18 cellular contexts compared by ENCODE assay signal in the genomic region with DNA sequence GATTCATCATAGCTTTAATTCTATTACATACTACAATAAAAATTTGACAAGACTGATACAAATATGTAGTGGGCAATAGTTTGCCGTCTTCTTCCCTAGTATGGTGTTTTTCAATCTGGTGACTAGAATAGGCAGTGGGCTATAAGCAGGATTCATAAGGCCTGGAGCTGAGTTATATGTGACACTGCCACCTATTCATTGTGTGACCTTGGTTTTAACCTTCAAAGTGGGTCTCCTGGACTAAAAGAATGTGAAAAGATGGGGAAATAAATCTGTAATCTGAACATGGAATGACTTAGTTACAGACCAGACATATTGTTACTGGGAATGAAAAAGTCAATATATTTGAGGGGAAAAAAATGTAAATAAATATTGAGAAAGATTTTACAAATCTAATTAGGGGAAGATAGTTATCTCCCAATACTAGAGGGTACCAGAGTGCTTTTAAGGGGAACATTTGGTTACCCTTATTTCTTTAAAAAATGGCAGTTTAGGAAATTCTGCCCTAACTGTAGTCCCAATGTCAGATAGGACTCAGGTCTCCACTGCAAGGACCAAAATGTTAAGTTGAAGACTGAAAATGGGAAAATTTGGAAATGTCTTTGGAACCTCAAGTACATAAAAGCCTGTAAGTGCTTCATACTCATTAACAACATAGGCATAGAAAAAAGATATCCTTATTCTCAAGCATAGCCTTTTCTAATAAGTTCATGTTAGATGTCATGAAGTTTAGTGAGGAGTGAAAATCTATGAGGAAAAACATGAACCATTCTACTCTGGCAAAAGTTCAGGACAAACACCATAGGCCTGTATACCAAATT. TPM values are rescaled to one million over a fixed set of nuclear protein-coding genes. Genes with fewer than 3 reads are reported as not detected.
DNase-seq lines count a peak whose midpoint lies in the region; ATAC-seq, FAIRE-seq and TF ChIP-seq lines count a peak whose summit lies in the region.
"Had no signal": no experiment of that assay in that cellular context is flagged by ENCODE, and none has a peak within 500 bp of the region (broad histone marks: within the 10 kb centered on the region; RNA-seq: fewer than 3 reads in every experiment).

No MANE protein-coding gene starts in this region.

- intact Hi-C loops in activated CD4-positive, alpha-beta T cell treated with anti-CD3 and anti-CD28 coated beads, Interleukin-2, amount 10 ng/mL, durations not matched to agents 24 days and 14 days (cut with micrococcal nuclease), result no loop called here

- H2AFZ ChIP-seq in astrocyte (ENCODE audit: low read depth, low read length), result no peak overlapping the region

- no peak overlapping the region for H3K4me2 ChIP-seq in astrocyte (ENCODE audit: low read length)

- TF ChIP-seq CTCF in astrocyte (IDR thresholded peaks at IDR 0.05; ENCODE audit: insufficient read depth, low read depth, low read length) (no peak), neutrophil (IDR thresholded peaks at IDR 0.05) (no peak)

- peaks cover 18% of the 10 kb centered on the region for H3K4me1 Mint-ChIP-seq in activated CD4-positive, alpha-beta T cell treated with anti-CD3 and anti-CD28 coated beads, Interleukin-2, amount 10 ng/mL, durations not matched to agents 24 days and 14 days
- peaks cover 7 to 16% (median 11%) of the 10 kb centered on the region in 3 donors for H3K4me1 Mint-ChIP-seq in IgD-negative memory B cell
- H3K4me1 Mint-ChIP-seq in astrocyte (ENCODE audit: low read depth, unreplicated experiment), result peaks cover 50% of the 10 kb centered on the region

- no peak overlapping the region for H3K4me3 ChIP-seq in astrocyte (ENCODE audit: insufficient read depth, low read depth, low read length)
- no peak overlapping the region for H3K4me3 ChIP-seq in neutrophil (ENCODE audit: low read depth in 1 of 2, low read length in 1 of 2)
- H3K4me3 ChIP-seq: right atrium auricular region had no signal

- H3K27me3 ChIP-seq in astrocyte (ENCODE audit: insufficient read depth, low read length) (no peaks in the 10 kb centered on the region), neutrophil (no peaks in the 10 kb centered on the region)
- H3K27me3 ChIP-seq: right atrium auricular region had no signal

- H3K27ac Mint-ChIP-seq in activated CD4-positive, alpha-beta T cell treated with anti-CD3 and anti-CD28 coated beads, Interleukin-2, amount 10 ng/mL, durations not matched to agents 24 days and 14 days, result peak overlapping the region; percentile 71
- peak overlapping the region in 2 of 3 donors; percentile 2 to 59 for H3K27ac Mint-ChIP-seq in IgD-negative memory B cell
- peak overlapping the region; percentile 81 for H3K27ac Mint-ChIP-seq in astrocyte (ENCODE audit: unreplicated experiment)

- DNase-seq in activated CD4-positive, alpha-beta T cell treated with anti-CD3 and anti-CD28 coated beads, Interleukin-2, amount 10 ng/mL, durations not matched to agents 24 days and 14 days, result no peak
- DNase-seq in activated CD4-positive, alpha-beta T cell treated with anti-CD3 and anti-CD28 coated beads, Interleukin-2, amount 50 U/mL, for 1 hour, result no peak
- DNase-seq in astrocyte (ENCODE audit: low read depth), result no peak
- DNase-seq: ACHN, amygdala, dermis blood vessel endothelial cell, GF-D8, hippocampal formation, left cardiac atrium, NCI-H1105, SHP77 had no signal

- H3K27ac ChIP-seq in astrocyte (ENCODE audit: low read depth, low read length) (peak overlapping the region; percentile 7), neutrophil (peak overlapping the region; percentile 79)
- H3K27ac ChIP-seq: right atrium auricular region had no signal

- peaks cover 76% of the 10 kb centered on the region for H3K36me3 ChIP-seq in astrocyte (ENCODE audit: insufficient read depth, low read length)
- H3K36me3 ChIP-seq in neutrophil, result peaks cover 38% of the 10 kb centered on the region

- peaks cover 10% of the 10 kb centered on the region for H3K4me1 ChIP-seq in astrocyte (ENCODE audit: insufficient read depth, low read length)
- peaks cover 34 to 54% of the 10 kb centered on the region in 2 experiments for H3K4me1 ChIP-seq in neutrophil (ENCODE audit: control insufficient read depth in 1 of 2, insufficient read depth in 1 of 2, low read depth in 1 of 2, low read length in 1 of 2)

- no peaks in the 10 kb centered on the region for H3K9me3 ChIP-seq in astrocyte (ENCODE audit: insufficient read depth, low read depth, low read length)
- H3K9me3 ChIP-seq in neutrophil, result no peaks in the 10 kb centered on the region
- H3K9me3 ChIP-seq: right atrium auricular region had no signal

- no peak overlapping the region for H3K4me3 Mint-ChIP-seq in activated CD4-positive, alpha-beta T cell treated with anti-CD3 and anti-CD28 coated beads, Interleukin-2, amount 10 ng/mL, durations not matched to agents 24 days and 14 days
- peak overlapping the region in 1 of 4 donors; percentile 5 for H3K4me3 Mint-ChIP-seq in IgD-negative memory B cell
- no peak overlapping the region for H3K4me3 Mint-ChIP-seq in astrocyte (ENCODE audit: unreplicated experiment)

- no peaks in the 10 kb centered on the region for H3K27me3 Mint-ChIP-seq in activated CD4-positive, alpha-beta T cell treated with anti-CD3 and anti-CD28 coated beads, Interleukin-2, amount 10 ng/mL, durations not matched to agents 24 days and 14 days
- no peaks in the 10 kb centered on the region for H3K27me3 Mint-ChIP-seq in IgD-negative memory B cell
- no peaks in the 10 kb centered on the region for H3K27me3 Mint-ChIP-seq in astrocyte (ENCODE audit: low read depth, unreplicated experiment)

- no peak for FAIRE-seq in astrocyte (lab: Jason Lieb, UNC)
- FAIRE-seq: TTC549 had no signal

- H4K20me1 ChIP-seq in astrocyte (ENCODE audit: insufficient read depth, low read length), result peaks cover 43% of the 10 kb centered on the region

- H3K9me3 Mint-ChIP-seq in activated CD4-positive, alpha-beta T cell treated with anti-CD3 and anti-CD28 coated beads, Interleukin-2, amount 10 ng/mL, durations not matched to agents 24 days and 14 days, result no peaks in the 10 kb centered on the region
- H3K9me3 Mint-ChIP-seq in IgD-negative memory B cell, result no peaks in the 10 kb centered on the region
- H3K9me3 Mint-ChIP-seq in astrocyte (ENCODE audit: unreplicated experiment), result no peaks in the 10 kb centered on the region

- H3K79me2 ChIP-seq in astrocyte (ENCODE audit: insufficient read depth, low read length), result peaks cover 38% of the 10 kb centered on the region

- ATAC-seq in HG02588 (IDR thresholded peaks at IDR 0.05; ENCODE audit: unreplicated experiment) (no peak), GM18868 (IDR thresholded peaks at IDR 0.05; ENCODE audit: unreplicated experiment) (no peak), HG03025 (IDR thresholded peaks at IDR 0.05; ENCODE audit: low FRiP score, unreplicated experiment) (no peak)
- ATAC-seq: left cardiac atrium had no signal

- H3K9ac ChIP-seq in astrocyte (ENCODE audit: low read length), result no peak overlapping the region

- H3K36me3 Mint-ChIP-seq in activated CD4-positive, alpha-beta T cell treated with anti-CD3 and anti-CD28 coated beads, Interleukin-2, amount 10 ng/mL, durations not matched to agents 24 days and 14 days (ENCODE audit: low read depth), result peaks cover 61% of the 10 kb centered on the region
- H3K36me3 Mint-ChIP-seq in IgD-negative memory B cell (peaks cover 3% of the 10 kb centered on the region), astrocyte (ENCODE audit: low read depth, unreplicated experiment) (peaks cover 17% of the 10 kb centered on the region)

RNA-seq across cellular contexts. Expression of a gene that starts 10.7 kb away (rescaled TPM):
- 152 and 164 TPM in 2 replicates for total RNA-seq in activated CD4-positive, alpha-beta T cell treated with anti-CD3 and anti-CD28 coated beads, Interleukin-2, amount 10 ng/mL, durations not matched to agents 24 days and 14 days
- polyA plus RNA-seq in IgD-negative memory B cell, result 57.3 TPM
- 167 and 170 TPM in 2 replicates for total RNA-seq in astrocyte

RNA-seq across cellular contexts. Expression of a gene that starts 23.9 kb away (rescaled TPM):
- total RNA-seq in activated CD4-positive, alpha-beta T cell treated with anti-CD3 and anti-CD28 coated beads, Interleukin-2, amount 10 ng/mL, durations not matched to agents 24 days and 14 days, result 58.6 and 64.2 TPM in 2 replicates
- polyA plus RNA-seq in IgD-negative memory B cell, result 17.9 TPM
- 32.7 and 36.6 TPM in 2 replicates for total RNA-seq in astrocyte

Comparison
In these comparisons a context has a peak if more than half of its experiments do, and no peak if none do; other contexts are left out.
1. H3K27ac Mint-ChIP-seq: peak in every context shown above with its lines; median percentile 81 in astrocyte; 71 in activated CD4-positive, alpha-beta T cell treated with anti-CD3 and anti-CD28 coated beads, Interleukin-2, amount 10 ng/mL, durations not matched to agents 24 days and 14 days; 30 in IgD-negative memory B cell.